9 cellular contexts compared by ENCODE assay signal in genomic region chr16:4136229-4136813, GRCh38. TPM values are rescaled to one million over a fixed set of nuclear protein-coding genes. Genes with fewer than 3 reads are reported as not detected.
DNase-seq lines count a peak whose midpoint lies in the region; ATAC-seq and TF ChIP-seq lines count a peak whose summit lies in the region.
"Had no signal": no experiment of that assay in that cellular context is flagged by ENCODE, and none has a peak within 500 bp of the region (broad histone marks: within the 10 kb centered on the region; RNA-seq: fewer than 3 reads in every experiment).

No MANE protein-coding gene starts in this region.

- peaks cover 27% of the 10 kb centered on the region for H3K4me1 ChIP-seq in RWPE2 (ENCODE audit: insufficient read depth, poor library complexity, severe bottlenecking)
- H3K4me1 ChIP-seq in thyroid gland: peaks cover 5 to 10% of the 10 kb centered on the region in 2 donors

- H3K36me3 ChIP-seq in RWPE2 (ENCODE audit: low read depth): no peaks in the 10 kb centered on the region
- H3K36me3 ChIP-seq in thyroid gland: no peaks in the 10 kb centered on the region
- H3K36me3 ChIP-seq: cardiac muscle cell had no signal

- no peak overlapping the region for H3K27ac Mint-ChIP-seq in endothelial cell (ENCODE audit: unreplicated experiment)

- H3K9me3 ChIP-seq in RWPE2 (ENCODE audit: severe bottlenecking) (peaks cover 4% of the 10 kb centered on the region), thyroid gland (no peaks in the 10 kb centered on the region)

- intact Hi-C loops in thyroid gland (cut with DNase I): no loop called here

- DNase-seq in HT-29 (ENCODE audit: low spot score) (peak; percentile 65), RWPE2 (ENCODE audit: low spot score) (peak; percentile 85), iPS DF 19.7 (ENCODE audit: low read depth, low spot score) (peak; percentile 47), thyroid gland (peak; percentile 84 to 92), AG20443 (ENCODE audit: low spot score) (no peak), endothelial cell (ENCODE audit: low spot score) (no peak)
- DNase-seq: right cardiac atrium had no signal

- no peaks in the 10 kb centered on the region for H3K4me1 Mint-ChIP-seq in endothelial cell (ENCODE audit: unreplicated experiment)

- H3K27me3 Mint-ChIP-seq in endothelial cell (ENCODE audit: unreplicated experiment): no peaks in the 10 kb centered on the region

- H3K36me3 Mint-ChIP-seq in endothelial cell (ENCODE audit: low read depth, unreplicated experiment): no peaks in the 10 kb centered on the region

- no peaks in the 10 kb centered on the region for H3K27me3 ChIP-seq in RWPE2 (ENCODE audit: insufficient read depth, poor library complexity, severe bottlenecking)
- no peaks in the 10 kb centered on the region for H3K27me3 ChIP-seq in thyroid gland
- H3K27me3 ChIP-seq: cardiac muscle cell had no signal

- H3K4me3 Mint-ChIP-seq in endothelial cell (ENCODE audit: unreplicated experiment): no peak overlapping the region

- ATAC-seq in RWPE2 (ENCODE audit: low read depth) (peak; percentile 89), HG02763 (IDR thresholded peaks at IDR 0.05; ENCODE audit: unreplicated experiment) (no peak)
- ATAC-seq: right cardiac atrium had no signal

- WGBS in thyroid gland, 2 donors: 33 to 35% methylated on average over 9 of the region's 9 CpGs

- no peaks in the 10 kb centered on the region for H3K9me3 Mint-ChIP-seq in endothelial cell (ENCODE audit: unreplicated experiment)

- H3K27ac ChIP-seq in RWPE2 (ENCODE audit: poor library complexity, severe bottlenecking) (peak overlapping the region; percentile 64), thyroid gland (peak overlapping the region; percentile 70 to 85 (median 79))
- H3K27ac ChIP-seq: cardiac muscle cell had no signal

- no peak for TF ChIP-seq CTCF in RWPE2 (IDR thresholded peaks at IDR 0.05; ENCODE audit: poor library complexity, severe bottlenecking)
- peak in 4 of 6 experiments; percentile 34 to 74 (median 54) for TF ChIP-seq CTCF in thyroid gland (IDR thresholded peaks at IDR 0.05)
- no peak for TF ChIP-seq CTCF in endothelial cell (IDR thresholded peaks at IDR 0.05; ENCODE audit: unreplicated experiment)

- peak in 1 of 2 donors; percentile 42 for TF ChIP-seq POLR2A in thyroid gland (IDR thresholded peaks at IDR 0.05)

- H3K4me3 ChIP-seq in RWPE2 (ENCODE audit: severe bottlenecking) (no peak overlapping the region), thyroid gland (replicated peaks in 1 of 3) (no peak overlapping the region)
- H3K4me3 ChIP-seq: cardiac muscle cell had no signal

RNA-seq across cellular contexts. Expression of gene ADCY9, which starts 20.1 kb away (rescaled TPM):
- 0.42 and 1.8 TPM in 2 replicates for total RNA-seq in HT-29 (2014; rRNA removed; shearing (Covaris generic))
- total RNA-seq in thyroid gland (100 to 1,000 TPM in 2 of 4 donors, 10 to 100 TPM in 2; 61.4 to 123 (median 94.1) TPM), endothelial cell (ENCODE audit: unreplicated experiment) (3.3 TPM)

Comparison
In these comparisons a context has a peak if more than half of its experiments do, and no peak if none do; other contexts are left out.
1. DNase-seq: peak in HT-29 (single experiment), RWPE2 (single experiment), iPS DF 19.7 (single experiment) and thyroid gland (2 of 2); none in AG20443 (single experiment) and endothelial cell (single experiment).
2. CTCF ChIP-seq: peak in thyroid gland (4 of 6); none in RWPE2 (single experiment) and endothelial cell (single experiment).
3. RNA of gene ADCY9, which starts 20.1 kb away (total RNA-seq): 61.4 to 123 TPM in thyroid gland; 3.3 TPM in endothelial cell (single experiment) and 0.42 to 1.8 TPM in HT-29; every median in the first group is over 10 times any median in the second.